ENCODE assay signal across 9 cellular contexts in genomic region chr19:15288146-15288963, GRCh38. TPM values are rescaled to one million over a fixed set of nuclear protein-coding genes. Genes with fewer than 3 reads are reported as not detected.
DNase-seq lines count a peak whose midpoint lies in the region; ATAC-seq, FAIRE-seq and TF ChIP-seq lines count a peak whose summit lies in the region.
"Had no signal": no experiment of that assay in that cellular context is flagged by ENCODE, and none has a peak within 500 bp of the region (broad histone marks: within the 10 kb centered on the region; RNA-seq: fewer than 3 reads in every experiment).

No MANE protein-coding gene starts in this region.

- DNase-seq in AG20443 (ENCODE audit: low spot score) (peak; percentile 37), HUDEP-2 (lab: John Stamatoyannopoulos, UW; ENCODE audit: unreplicated experiment in 76 of 76) (peak in 52 of 76 experiments; percentile 26 to 66 (median 46)), UCSD-AML1 (lab: John Stamatoyannopoulos, UW; ENCODE audit: unreplicated experiment) (peak; percentile 34), globus pallidus (ENCODE audit: low spot score) (peak; percentile 94), sciatic nerve (ENCODE audit: low spot score) (peak; percentile 72), H54 (ENCODE audit: insufficient read length, low spot score) (no peak), ureter (ENCODE audit: low spot score) (no peak)

- no peak for TF ChIP-seq POLR2A in H54 (IDR thresholded peaks at IDR 0.05; ENCODE audit: low read depth, low read length)

- intact Hi-C loops in sciatic nerve (cut with DNase I): no loop called here

- no peak for FAIRE-seq in H54 (lab: Jason Lieb, UNC)
- FAIRE-seq: bronchial epithelial cell had no signal

- ATAC-seq in sciatic nerve: peak; percentile 80
- ATAC-seq in GM21529 (IDR thresholded peaks at IDR 0.05; ENCODE audit: unreplicated experiment): no peak

RNA-seq across cellular contexts. Expression of gene BRD4, which starts 44.0 kb away (rescaled TPM):
- total RNA-seq in sciatic nerve: 110 TPM
- 134 TPM for total RNA-seq in ureter

RNA-seq across cellular contexts. Expression of gene EPHX3, which starts 56.1 kb away (rescaled TPM):
- total RNA-seq in sciatic nerve (0.45 TPM), ureter (2.5 TPM)

Comparison
In these comparisons a context has a peak if more than half of its experiments do, and no peak if none do; other contexts are left out.
1. DNase-seq: peak in AG20443 (single experiment), HUDEP-2 (52 of 76), UCSD-AML1 (single experiment), globus pallidus (single experiment) and sciatic nerve (single experiment); none in H54 (single experiment) and ureter (single experiment).